ENCODE assay signal across 9 cellular contexts in genomic region chr12:46357438-46358324, GRCh38. TPM values are rescaled to one million over a fixed set of nuclear protein-coding genes. Genes with fewer than 3 reads are reported as not detected.
DNase-seq lines count a peak whose midpoint lies in the region; TF ChIP-seq lines count a peak whose summit lies in the region.
"Had no signal": no experiment of that assay in that cellular context is flagged by ENCODE, and none has a peak within 500 bp of the region (broad histone marks: within the 10 kb centered on the region; RNA-seq: fewer than 3 reads in every experiment).

No MANE protein-coding gene starts in this region.

- DNase-seq in EL (peak; percentile 70), LNCaP clone FGC (ENCODE audit: low read depth) (peak; percentile 37), chondrocyte (ENCODE audit: low spot score) (no peak), myocyte (ENCODE audit: low read depth) (peak; percentile 57), NCI-H510A (lab: John Stamatoyannopoulos, UW) (no peak), NCI-H2029 treated with DMSO at 0.1 percent for 48 hours (lab: John Stamatoyannopoulos, UW) (no peak), DMS79 treated with DMSO at 0.1 percent for 48 hours (lab: John Stamatoyannopoulos, UW) (no peak), GM13977 (ENCODE audit: low spot score) (no peak)
- DNase-seq: upper lobe of left lung had no signal

- no peaks in the 10 kb centered on the region for H3K27me3 Mint-ChIP-seq in chondrocyte (ENCODE audit: low read depth)

- no peaks in the 10 kb centered on the region for H3K9me3 Mint-ChIP-seq in chondrocyte (ENCODE audit: low read depth)

- H3K4me3 Mint-ChIP-seq in chondrocyte (ENCODE audit: unreplicated experiment), result no peak overlapping the region

- peaks cover 37% of the 10 kb centered on the region for H3K36me3 Mint-ChIP-seq in chondrocyte (ENCODE audit: low read depth)

- in situ Hi-C loops in GM13977 (cut with MboI; ENCODE audit: low pct_unique_long_range_greater_than_20kb, low sequenced_read_pairs, unreplicated experiment), result loop anchor here (25.0 kb wide), 1 partner anchor 305 kb away; no protein-coding TSS in a partner anchor

- peak overlapping the region; percentile 81 for H3K27ac Mint-ChIP-seq in chondrocyte (ENCODE audit: unreplicated experiment)

- H3K4me1 Mint-ChIP-seq in chondrocyte (ENCODE audit: low read depth), result peaks cover 42% of the 10 kb centered on the region

- TF ChIP-seq CTCF in LNCaP clone FGC (IDR thresholded peaks at IDR 0.05; ENCODE audit: control insufficient read depth, extremely low read depth, insufficient read depth) (no peak), chondrocyte (IDR thresholded peaks at IDR 0.05) (no peak), GM13977 (IDR thresholded peaks at IDR 0.05; ENCODE audit: extremely low read depth, insufficient read depth, missing control alignments) (no peak)

- H3K4me3 ChIP-seq in LNCaP clone FGC (ENCODE audit: low read depth, low read length), result no peak overlapping the region
- H3K4me3 ChIP-seq: upper lobe of left lung had no signal

RNA-seq across cellular contexts. Expression of gene SLC38A2, which starts 14.9 kb away (rescaled TPM):
- total RNA-seq in chondrocyte, result 580 to 614 TPM (median 596 TPM) in 3 replicates
- total RNA-seq in myocyte, result 399 and 480 TPM in 2 replicates
- polyA plus RNA-seq in myocyte (2012), result 95.5 TPM

Comparison
In these comparisons a context has a peak if more than half of its experiments do, and no peak if none do; other contexts are left out.
1. DNase-seq: peak in EL (single experiment), LNCaP clone FGC (single experiment) and myocyte (single experiment); none in chondrocyte (single experiment), NCI-H510A (single experiment), NCI-H2029 treated with DMSO at 0.1 percent for 48 hours (single experiment), DMS79 treated with DMSO at 0.1 percent for 48 hours (single experiment) and GM13977 (single experiment).